ENCODE assay signal across 8 cellular contexts in the genomic region with DNA sequence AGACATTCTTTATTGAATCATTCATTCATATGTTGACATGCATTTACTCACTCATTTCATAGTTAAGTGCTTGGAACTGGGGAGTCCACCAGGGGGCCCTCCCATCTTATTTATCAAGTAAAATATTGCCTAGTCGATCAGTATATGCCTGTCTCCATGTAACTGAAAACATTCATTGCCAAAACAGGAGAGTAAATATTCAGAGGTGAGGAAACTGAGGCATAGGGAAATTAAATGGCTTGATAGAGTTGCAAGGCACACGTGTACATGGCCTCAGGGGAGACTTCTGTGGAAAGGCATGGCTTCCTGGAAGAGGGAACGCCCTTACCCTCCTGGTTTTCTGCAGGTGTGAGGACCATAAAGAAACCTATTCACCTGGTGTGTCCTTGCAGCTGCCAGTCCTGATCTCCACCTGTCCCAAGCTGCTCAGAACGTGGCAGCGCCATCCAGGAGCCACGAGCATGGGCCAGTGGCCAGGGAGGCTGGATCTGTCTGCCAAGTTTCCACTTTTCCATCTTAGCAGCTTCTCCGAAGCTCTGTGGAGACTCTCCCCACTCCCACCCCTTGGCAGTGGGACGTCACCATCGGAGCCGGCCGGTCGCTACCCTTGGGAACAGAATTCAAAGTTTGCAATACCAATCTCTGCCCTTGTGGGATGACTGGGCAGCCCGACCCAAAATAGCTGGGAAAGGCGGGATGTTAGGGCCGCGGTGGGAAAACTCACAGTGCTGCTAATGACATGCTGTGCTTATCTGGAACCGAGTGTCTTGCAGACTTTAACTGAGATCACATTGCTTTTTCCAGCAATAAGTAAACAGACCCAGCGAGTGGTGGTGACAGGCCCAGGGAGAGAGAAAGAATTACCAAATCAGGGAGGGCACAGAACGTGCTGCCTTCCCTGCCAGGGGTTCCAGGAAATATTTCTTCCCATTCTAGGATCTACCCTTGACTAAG. TPM values are rescaled to one million over a fixed set of nuclear protein-coding genes. Genes with fewer than 3 reads are reported as not detected.
DNase-seq lines count a peak whose midpoint lies in the region; ATAC-seq and TF ChIP-seq lines count a peak whose summit lies in the region.

No MANE protein-coding gene starts in this region.

- H3K27me3 Mint-ChIP-seq in CD14-positive monocyte (ENCODE audit: low read depth in 3 of 3) (peaks cover 51 to 55% (median 53%) of the 10 kb centered on the region in 3 donors), HFFc6 (ENCODE audit: insufficient read depth) (peaks cover 4% of the 10 kb centered on the region; the same call in 1 of the 2 replicates)

- H3K4me3 ChIP-seq in Peyer's patch = no peak overlapping the region
- peak overlapping the region in 1 of 2 donors; percentile 26 for H3K4me3 ChIP-seq in ascending aorta

- H3K27ac Mint-ChIP-seq in CD14-positive monocyte = peak overlapping the region in 1 of 7 donors; percentile 10
- peak overlapping the region; percentile 20; the same call in 1 of the 2 replicates for H3K27ac Mint-ChIP-seq in HFFc6

- peak; percentile 81 for TF ChIP-seq CTCF in CD14-positive monocyte (IDR thresholded peaks at IDR 0.05)
- peak; percentile 93 for TF ChIP-seq CTCF in HFFc6 (IDR thresholded peaks at IDR 0.05)
- TF ChIP-seq CTCF in Peyer's patch (IDR thresholded peaks at IDR 0.05) = peak; percentile 10 to 85 (median 68)
- TF ChIP-seq CTCF in ascending aorta (IDR thresholded peaks at IDR 0.05) = peak; percentile 54 to 76 (median 72)

- H3K4me3 Mint-ChIP-seq in CD14-positive monocyte = peak overlapping the region in 1 of 2 donors; percentile 42
- peak overlapping the region; percentile 52 for H3K4me3 Mint-ChIP-seq in HFFc6

- H3K4me1 ChIP-seq in Peyer's patch = peaks cover 2 to 32% (median 12%) of the 10 kb centered on the region in 4 donors
- peaks cover 19 to 52% of the 10 kb centered on the region in 2 donors for H3K4me1 ChIP-seq in ascending aorta

- H3K27ac ChIP-seq in Peyer's patch (peak overlapping the region; percentile 38 to 73 (median 62)), ascending aorta (peak overlapping the region; percentile 86 to 89)

- H3K9me3 Mint-ChIP-seq in CD14-positive monocyte (peaks cover 2 to 13% (median 5%) of the 10 kb centered on the region in 7 donors), HFFc6 (peaks cover 4% of the 10 kb centered on the region; the same call in 1 of the 2 replicates)

- TF ChIP-seq POLR2A in Peyer's patch (IDR thresholded peaks at IDR 0.05) = no peak

- DNase-seq in CD14-positive monocyte (ENCODE audit: low spot score) = no peak
- DNase-seq in HFFc6 = peak; percentile 70
- peak; percentile 41 to 87 (median 70) for DNase-seq in Peyer's patch
- peak; percentile 53 to 93 for DNase-seq in ascending aorta (ENCODE audit: low spot score in 2 of 2)
- DNase-seq in hepatic stellate cell (ENCODE audit: low spot score) = peak; percentile 63
- DNase-seq in smooth muscle cell of the brain vasculature (ENCODE audit: low read depth, low spot score) = peak; percentile 67

- H3K4me1 Mint-ChIP-seq in CD14-positive monocyte = peaks cover 13% of the 10 kb centered on the region
- peaks cover 23% of the 10 kb centered on the region for H3K4me1 Mint-ChIP-seq in HFFc6 (ENCODE audit: low read depth)

- peaks cover 3 to 4% of the 10 kb centered on the region in 2 donors for H3K36me3 Mint-ChIP-seq in CD14-positive monocyte
- no peaks in the 10 kb centered on the region for H3K36me3 Mint-ChIP-seq in HFFc6 (ENCODE audit: low read depth)

- H3K27me3 ChIP-seq in Peyer's patch = no peaks in the 10 kb centered on the region
- H3K27me3 ChIP-seq in ascending aorta = no peaks in the 10 kb centered on the region

- intact Hi-C loops in CD14-positive monocyte (cut with micrococcal nuclease) = no loop called here
- intact Hi-C loops in ascending aorta (cut with DNase I) = loop anchor here (1.0 to 10.0 kb wide), 6 partner anchors 17 to 373 kb away; no protein-coding TSS in a partner anchor

- H3K9me3 ChIP-seq in Peyer's patch (no peaks in the 10 kb centered on the region), ascending aorta (no peaks in the 10 kb centered on the region)

- H3K36me3 ChIP-seq in Peyer's patch (no peaks in the 10 kb centered on the region), ascending aorta (no peaks in the 10 kb centered on the region)

- no peak for ATAC-seq in GM18868 (IDR thresholded peaks at IDR 0.05; ENCODE audit: unreplicated experiment)
- ATAC-seq in HG03280 (IDR thresholded peaks at IDR 0.05; ENCODE audit: unreplicated experiment) = no peak

RNA-seq across cellular contexts. Expression of a gene that starts 4.1 kb away (rescaled TPM):
- polyA plus RNA-seq in CD14-positive monocyte = not detected
- 10 to 100 TPM in 2 of 6 experiments, 1 to 10 TPM in 4; 8.0 to 15.0 (median 8.6) TPM for total RNA-seq in HFFc6 (2021; fragmentation: NEBNext Ultra II Directional; extraction: Animal tissue kit (Norgen Biotek cat#: 25700))
- total RNA-seq in Peyer's patch (10 to 100 TPM in 3 of 4 donors, 1 to 10 TPM in 1; 6.3 to 20.6 (median 14.3) TPM), ascending aorta (435 TPM)

RNA-seq across cellular contexts. Expression of a gene that starts 10.3 kb away (rescaled TPM):
- polyA plus RNA-seq in CD14-positive monocyte = 10 to 100 TPM; 10.6 to 14.3 TPM
- 100 to 1,000 TPM in 2 of 6 experiments, 10 to 100 TPM in 4; 84.2 to 103 (median 92.4) TPM for total RNA-seq in HFFc6 (2021; fragmentation: NEBNext Ultra II Directional; extraction: Animal tissue kit (Norgen Biotek cat#: 25700))
- 100 to 1,000 TPM in 1 of 4 donors, 10 to 100 TPM in 3; 56.9 to 125 (median 80.0) TPM for total RNA-seq in Peyer's patch
- 67.2 TPM for total RNA-seq in ascending aorta

RNA-seq across cellular contexts. Expression of a gene that starts 40.2 kb away (rescaled TPM):
- 10 to 100 TPM; 11.7 to 12.0 TPM for polyA plus RNA-seq in CD14-positive monocyte
- 10 to 100 TPM; 31.1 to 46.4 (median 43.4) TPM for total RNA-seq in HFFc6 (2021; fragmentation: NEBNext Ultra II Directional; extraction: Animal tissue kit (Norgen Biotek cat#: 25700))
- total RNA-seq in Peyer's patch (1,000 to 10,000 TPM in 3 of 4 donors, 100 to 1,000 TPM in 1; 202 to 2,181 (median 1,427) TPM), ascending aorta (365 TPM)

RNA-seq across cellular contexts. Expression of a gene that starts 54.7 kb away (rescaled TPM):
- polyA plus RNA-seq in CD14-positive monocyte = 1 to 10 TPM; 2.6 to 3.0 TPM
- total RNA-seq in HFFc6 (2021; fragmentation: NEBNext Ultra II Directional; extraction: Animal tissue kit (Norgen Biotek cat#: 25700)) = 10 to 100 TPM; 11.1 to 13.8 (median 11.8) TPM
- total RNA-seq in Peyer's patch (100 to 1,000 TPM in 3 of 4 donors, 10 to 100 TPM in 1; 57.6 to 336 (median 223) TPM), ascending aorta (13.2 TPM)

Comparison
In these comparisons a context has a peak if more than half of its experiments do, and no peak if none do; other contexts are left out.
1. RNA of a gene that starts 4.1 kb away (total RNA-seq): 435 TPM in ascending aorta (single experiment); 6.3 to 20.6 TPM in Peyer's patch and 8.0 to 15.0 TPM in HFFc6; every median in the first group is over 10 times any median in the second.
2. Peak in every context shown above with its lines, with median percentiles within 50 percentile points of each other: CTCF ChIP-seq.